1 cellular context compared by ENCODE assay signal in the genomic region with DNA sequence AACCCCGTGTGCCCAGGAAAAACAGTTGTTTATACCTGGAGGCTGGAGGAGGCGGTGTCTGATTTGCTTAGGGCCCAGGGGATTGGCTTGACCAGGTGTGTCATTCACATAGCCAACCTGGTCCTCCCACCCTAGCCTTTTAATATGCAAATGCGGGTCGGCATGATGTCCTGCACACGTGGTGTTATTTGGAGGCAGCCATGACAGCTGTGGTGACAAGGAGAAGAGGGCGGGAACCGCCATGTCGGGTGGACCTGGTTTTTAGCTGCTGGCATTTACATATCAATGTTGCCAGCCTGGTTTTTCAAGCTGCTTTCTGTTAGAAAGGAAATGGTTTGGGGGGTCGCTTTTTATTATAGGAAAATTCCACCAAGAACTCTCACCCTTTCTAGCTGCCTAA.
A peak's percentile ranks its signal among the peaks of the same experiment; 100 is the strongest.
TF ChIP-seq lines count a peak whose summit lies in the region.

No MANE protein-coding gene starts in this region.

TF ChIP-seq in H1, 55 proteins besides CTCF, POLR2A, EP300 and RAD21:
- no peak for TF ChIP-seq RBBP5 (IDR thresholded peaks at IDR 0.05; ENCODE audit: borderline replicate concordance, low read depth, low read length)
- TF ChIP-seq, protein P1, sequence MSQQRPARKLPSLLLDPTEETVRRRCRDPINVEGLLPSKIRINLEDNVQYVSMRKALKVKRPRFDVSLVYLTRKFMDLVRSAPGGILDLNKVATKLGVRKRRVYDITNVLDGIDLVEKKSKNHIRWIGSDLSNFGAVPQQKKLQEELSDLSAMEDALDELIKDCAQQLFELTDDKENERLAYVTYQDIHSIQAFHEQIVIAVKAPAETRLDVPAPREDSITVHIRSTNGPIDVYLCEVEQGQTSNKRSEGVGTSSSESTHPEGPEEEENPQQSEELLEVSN (IDR thresholded peaks at IDR 0.05), result peak; percentile 91
- peak in 1 of 2 experiments; percentile 49; a peak in 1 of 4 replicates for TF ChIP-seq SIN3A (conservative IDR thresholded peaks at IDR 0.05 in 1 of 2, IDR thresholded peaks at IDR 0.05 in 1 of 2; ENCODE audit: low read depth in 1 of 2, low read length in 2 of 2)
- TF ChIP-seq, protein P2, sequence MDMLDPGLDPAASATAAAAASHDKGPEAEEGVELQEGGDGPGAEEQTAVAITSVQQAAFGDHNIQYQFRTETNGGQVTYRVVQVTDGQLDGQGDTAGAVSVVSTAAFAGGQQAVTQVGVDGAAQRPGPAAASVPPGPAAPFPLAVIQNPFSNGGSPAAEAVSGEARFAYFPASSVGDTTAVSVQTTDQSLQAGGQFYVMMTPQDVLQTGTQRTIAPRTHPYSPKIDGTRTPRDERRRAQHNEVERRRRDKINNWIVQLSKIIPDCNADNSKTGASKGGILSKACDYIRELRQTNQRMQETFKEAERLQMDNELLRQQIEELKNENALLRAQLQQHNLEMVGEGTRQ (IDR thresholded peaks at IDR 0.05; ENCODE audit: low read length), result peak; percentile 63; the same call in 1 of the 2 replicates
- TF ChIP-seq, protein P3, sequence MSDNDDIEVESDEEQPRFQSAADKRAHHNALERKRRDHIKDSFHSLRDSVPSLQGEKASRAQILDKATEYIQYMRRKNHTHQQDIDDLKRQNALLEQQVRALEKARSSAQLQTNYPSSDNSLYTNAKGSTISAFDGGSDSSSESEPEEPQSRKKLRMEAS (IDR thresholded peaks at IDR 0.05), result peak; percentile 91
- peak; percentile 94 for TF ChIP-seq YY1 (IDR thresholded peaks at IDR 0.05; ENCODE audit: low read depth, low read length)
- no peak for TF ChIP-seq CREB1 (IDR thresholded peaks at IDR 0.05)
- TF ChIP-seq ASH2L (IDR thresholded peaks at IDR 0.05; ENCODE audit: low read length), result no peak
- TF ChIP-seq, protein P4, sequence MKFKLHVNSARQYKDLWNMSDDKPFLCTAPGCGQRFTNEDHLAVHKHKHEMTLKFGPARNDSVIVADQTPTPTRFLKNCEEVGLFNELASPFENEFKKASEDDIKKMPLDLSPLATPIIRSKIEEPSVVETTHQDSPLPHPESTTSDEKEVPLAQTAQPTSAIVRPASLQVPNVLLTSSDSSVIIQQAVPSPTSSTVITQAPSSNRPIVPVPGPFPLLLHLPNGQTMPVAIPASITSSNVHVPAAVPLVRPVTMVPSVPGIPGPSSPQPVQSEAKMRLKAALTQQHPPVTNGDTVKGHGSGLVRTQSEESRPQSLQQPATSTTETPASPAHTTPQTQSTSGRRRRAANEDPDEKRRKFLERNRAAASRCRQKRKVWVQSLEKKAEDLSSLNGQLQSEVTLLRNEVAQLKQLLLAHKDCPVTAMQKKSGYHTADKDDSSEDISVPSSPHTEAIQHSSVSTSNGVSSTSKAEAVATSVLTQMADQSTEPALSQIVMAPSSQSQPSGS (IDR thresholded peaks at IDR 0.05; ENCODE audit: low read length), result no peak
- peak; percentile 54; the same call in 1 of the 2 replicates for TF ChIP-seq SP1 (IDR thresholded peaks at IDR 0.05; ENCODE audit: low read depth, low read length)
- TF ChIP-seq EGR1 (IDR thresholded peaks at IDR 0.05; ENCODE audit: borderline replicate concordance, low read depth, low read length), result no peak
